In genomic region chr2:64326578-64327050, GRCh38 we compare ENCODE assay signal across 14 cellular contexts.
DNase-seq lines count a peak whose midpoint lies in the region; ATAC-seq, FAIRE-seq and TF ChIP-seq lines count a peak whose summit lies in the region.
"Had no signal": no experiment of that assay in that cellular context is flagged by ENCODE, and none has a peak within 500 bp of the region (broad histone marks: within the 10 kb centered on the region; RNA-seq: fewer than 3 reads in every experiment).

No MANE protein-coding gene starts in this region.

- CTCF ChIA-PET in OCI-LY7 (lab: Charles Lee; ENCODE audit: unreplicated experiment) (interaction anchor here (1.2 to 1.8 kb wide), 3 partner anchors 107 to 278 kb away, joined by 3 to 6 read pairs (median 4); no protein-coding TSS in a partner anchor), GM12878 (lab: Yijun Ruan, JAX) (interaction anchor here (0.7 to 10.3 kb wide), 28 partner anchors 8 to 628 kb away, joined by 3 to 467 read pairs (median 8); partner anchors contain the start of gene AFTPH)

- intact Hi-C loops in OCI-LY7 (cut with micrococcal nuclease; ENCODE audit: unreplicated experiment) (loop anchor here (2.0 to 5.0 kb wide), 3 partner anchors 114 to 234 kb away; partner anchors contain the start of gene PELI1), GM12878 (cut with micrococcal nuclease; ENCODE audit: unreplicated experiment) (loop anchor here (1.0 to 5.0 kb wide), 8 partner anchors 32 to 716 kb away; partner anchors contain the start of gene PELI1)

- H3K4me2 ChIP-seq in OCI-LY7 (ENCODE audit: low read length) (peak overlapping the region; percentile 44), GM12878 (ENCODE audit: control insufficient read depth, insufficient read depth) (peak overlapping the region; percentile 83)
- H3K4me2 ChIP-seq: smooth muscle cell had no signal

- peak overlapping the region in 1 of 2 donors; percentile 100 for H3K27ac Mint-ChIP-seq in stimulated activated naive CD8-positive, alpha-beta T cell treated with anti-CD3 and anti-CD28 coated beads, Interleukin-15, amount 100 ng/mL, for 72 hours

- no peaks in the 10 kb centered on the region for H3K9me3 Mint-ChIP-seq in stimulated activated naive CD8-positive, alpha-beta T cell treated with anti-CD3 and anti-CD28 coated beads, Interleukin-15, amount 100 ng/mL, for 72 hours

- no peak for TF ChIP-seq EP300 in GM12878 (IDR thresholded peaks at IDR 0.05; ENCODE audit: borderline replicate concordance in 1 of 2, control insufficient read depth in 1 of 2, low read depth in 2 of 2, low read length in 2 of 2)

- H3K4me3 ChIP-seq in OCI-LY7 (ENCODE audit: low read depth, low read length, poor library complexity, severe bottlenecking) (no peak overlapping the region), GM12878 (peak overlapping the region; percentile 68)
- H3K4me3 ChIP-seq: smooth muscle cell had no signal

- in situ Hi-C loops in GM12878 (cut with MboI): loop anchor here (5.0 kb wide), 2 partner anchors 189 to 274 kb away; no protein-coding TSS in a partner anchor

- no TSS peak for BruUV-seq in OCI-LY7 (replicated peaks; lab: Mats Ljungman, UMichigan)
- BruUV-seq in GM12878 (replicated peaks; lab: Mats Ljungman, UMichigan): TSS peak; percentile 90

- H3K4me1 Mint-ChIP-seq in stimulated activated naive CD8-positive, alpha-beta T cell treated with anti-CD3 and anti-CD28 coated beads, Interleukin-15, amount 100 ng/mL, for 72 hours: peaks cover 77% of the 10 kb centered on the region

- POLR2A ChIA-PET in OCI-LY7 (lab: Charles Lee) (interaction anchor here (0.7 to 2.8 kb wide), 5 partner anchors 108 to 277 kb away, joined by 3 to 20 read pairs (median 4); no protein-coding TSS in a partner anchor), GM12878 (lab: Charles Lee) (interaction anchor here (0.9 to 5.0 kb wide), 16 partner anchors 9 to 611 kb away, joined by 3 to 49 read pairs (median 6); partner anchors contain the start of gene AFTPH)

- FAIRE-seq in GM12878 (lab: Jason Lieb, UNC): no peak
- FAIRE-seq: H54, urothelium cell line had no signal

- RAD21 ChIA-PET in GM12878 (lab: Charles Lee; ENCODE audit: unreplicated experiment): interaction anchor here (0.6 to 9.6 kb wide), 43 partner anchors 8 to 362 kb away, joined by 3 to 358 read pairs (median 7); partner anchors contain the start of genes AFTPH and VPS54

- H4K20me1 ChIP-seq in OCI-LY7 (ENCODE audit: insufficient read depth, low read length): no peaks in the 10 kb centered on the region
- H4K20me1 ChIP-seq in GM12878 (ENCODE audit: control insufficient read depth, insufficient read depth): no peaks in the 10 kb centered on the region

- TF ChIP-seq POLR2A in GM12878 (IDR thresholded peaks at IDR 0.05; ENCODE audit: low read depth, low read length): no peak

- peaks cover 58% of the 10 kb centered on the region for H3K4me1 ChIP-seq in OCI-LY7 (ENCODE audit: insufficient read depth, low read length, poor library complexity, severe bottlenecking)
- H3K4me1 ChIP-seq in GM12878 (ENCODE audit: control insufficient read depth, insufficient read depth, low read length): peaks cover 45% of the 10 kb centered on the region

- H3K27me3 ChIP-seq in GM12878 (replicated peaks in 1 of 2; ENCODE audit: control insufficient read depth in 2 of 2, insufficient read depth in 2 of 2, low read length in 1 of 2): no peaks in the 10 kb centered on the region

- H3K4me3 Mint-ChIP-seq in stimulated activated naive CD8-positive, alpha-beta T cell treated with anti-CD3 and anti-CD28 coated beads, Interleukin-15, amount 100 ng/mL, for 72 hours: peak overlapping the region; percentile 84

- WGBS in GM12878 (ENCODE audit: insufficient coverage, insufficient replicate concordance, low lambda C conversion rate, missing lambda C conversion rate): 59% methylated on average over 14 of the region's 14 CpGs

- no peak for TF ChIP-seq RAD21 in GM12878 (IDR thresholded peaks at IDR 0.05; ENCODE audit: insufficient read depth, low read depth, low read length)

- no peak overlapping the region for H3K27ac ChIP-seq in OCI-LY7 (ENCODE audit: low read depth, low read length, poor library complexity, severe bottlenecking)
- H3K27ac ChIP-seq in GM12878 (ENCODE audit: control insufficient read depth, insufficient read depth): peak overlapping the region; percentile 49

- no peak for ATAC-seq in GM12878
- ATAC-seq in stimulated activated naive CD8-positive, alpha-beta T cell treated with anti-CD3 and anti-CD28 coated beads, Interleukin-15, amount 100 ng/mL, for 72 hours: no peak
- ATAC-seq in GM21576 (IDR thresholded peaks at IDR 0.05; ENCODE audit: unreplicated experiment): no peak

- DNase-seq in activated CD8-positive, alpha-beta memory T cell treated with anti-CD3 and anti-CD28 coated beads, Interleukin-2, amount 50 U/mL, for 4 hours: peak; percentile 30
- no peak for DNase-seq in activated CD8-positive, alpha-beta memory T cell treated with anti-CD3 and anti-CD28 coated beads, Interleukin-2, amount 50 U/mL, for 48 hours
- DNase-seq in OCI-LY7 (ENCODE audit: low spot score): no peak
- no peak for DNase-seq in GM12878 (ENCODE audit: low read depth, low spot score)
- DNase-seq in stimulated activated naive CD8-positive, alpha-beta T cell treated with anti-CD3 and anti-CD28 coated beads, Interleukin-15, amount 100 ng/mL, for 72 hours: no peak
- no peak for DNase-seq in HT-29 (ENCODE audit: low spot score)
- DNase-seq in NCI-H748 treated with DMSO at 0.1 percent for 48 hours (lab: John Stamatoyannopoulos, UW): no peak
- DNase-seq: ACHN, dermis blood vessel endothelial cell, NCI-H1417 treated with DMSO at 0.1 percent for 48 hours had no signal

- H3K36me3 ChIP-seq in OCI-LY7 (ENCODE audit: insufficient read depth, low read length): no peaks in the 10 kb centered on the region
- H3K36me3 ChIP-seq in GM12878 (ENCODE audit: control insufficient read depth in 2 of 2, insufficient read depth in 2 of 2, low read length in 1 of 2): no peaks in the 10 kb centered on the region

- 0 out of 2 replicates have a peak overlapping the region, but pooled peaks have one; percentile 5 for H3K9ac ChIP-seq in GM12878 (ENCODE audit: control insufficient read depth, insufficient read depth, low read length)

- TF ChIP-seq CTCF in OCI-LY7 (conservative IDR thresholded peaks at IDR 0.05; ENCODE audit: low read length) (no peak), GM12878 (IDR thresholded peaks at IDR 0.05 in 2 of 3, conservative IDR thresholded peaks at IDR 0.05 in 1 of 3; ENCODE audit: control insufficient read depth in 2 of 3, extremely low read depth in 1 of 3, insufficient read depth in 1 of 3, low read depth in 3 of 3, low read length in 3 of 3) (no peak)

- H3K9me2 ChIP-seq in OCI-LY7 (ENCODE audit: insufficient read depth, low read length): no peaks in the 10 kb centered on the region

- SMC1A ChIA-PET in GM12878 (lab: Charles Lee; ENCODE audit: uncharacterized antibody, unreplicated experiment): interaction anchor here (1.0 to 11.4 kb wide), 43 partner anchors 8 to 635 kb away, joined by 3 to 333 read pairs (median 6); no protein-coding TSS in a partner anchor

- no peaks in the 10 kb centered on the region for H3K79me2 ChIP-seq in OCI-LY7 (ENCODE audit: insufficient read depth, low read depth, low read length)
- no peaks in the 10 kb centered on the region for H3K79me2 ChIP-seq in GM12878 (ENCODE audit: control insufficient read depth, insufficient read depth, low read length)

- H3K9me3 ChIP-seq in OCI-LY7 (ENCODE audit: low read length) (no peaks in the 10 kb centered on the region), GM12878 (replicated peaks; ENCODE audit: control insufficient read depth, insufficient read depth, low read length) (no peaks in the 10 kb centered on the region; the same call in 2 of the 3 replicates)

- H3K27me3 Mint-ChIP-seq in stimulated activated naive CD8-positive, alpha-beta T cell treated with anti-CD3 and anti-CD28 coated beads, Interleukin-15, amount 100 ng/mL, for 72 hours: no peaks in the 10 kb centered on the region

- H2AFZ ChIP-seq in OCI-LY7 (ENCODE audit: low read length): peak overlapping the region; percentile 72
- H2AFZ ChIP-seq in GM12878 (ENCODE audit: control insufficient read depth, low read depth, low read length): no peak overlapping the region

TF ChIP-seq in GM12878, 131 proteins besides CTCF, POLR2A, EP300 and RAD21 (continues in another document):
- TF ChIP-seq RELA (IDR thresholded peaks at IDR 0.05; ENCODE audit: borderline replicate concordance, partially characterized antibody): no peak
- TF ChIP-seq ATF3 (IDR thresholded peaks at IDR 0.05; ENCODE audit: borderline replicate concordance, extremely low read depth, low read depth, low read length): no peak
- no peak for TF ChIP-seq CREM (IDR thresholded peaks at IDR 0.05; ENCODE audit: low read depth)
- TF ChIP-seq PML (IDR thresholded peaks at IDR 0.05; ENCODE audit: low read length): no peak
- no peak for TF ChIP-seq ZNF384 (IDR thresholded peaks at IDR 0.05; ENCODE audit: borderline replicate concordance, low read depth, low read length)
- no peak for TF ChIP-seq CHD2 (IDR thresholded peaks at IDR 0.05; ENCODE audit: borderline replicate concordance, low read depth, low read length)
- TF ChIP-seq E2F8 (IDR thresholded peaks at IDR 0.05; ENCODE audit: low read depth, partially characterized antibody): no peak
- no peak for TF ChIP-seq NFYA (IDR thresholded peaks at IDR 0.05; ENCODE audit: borderline replicate concordance, low read depth, low read length)
